ENCODE assay signal across 8 cellular contexts in the genomic region with DNA sequence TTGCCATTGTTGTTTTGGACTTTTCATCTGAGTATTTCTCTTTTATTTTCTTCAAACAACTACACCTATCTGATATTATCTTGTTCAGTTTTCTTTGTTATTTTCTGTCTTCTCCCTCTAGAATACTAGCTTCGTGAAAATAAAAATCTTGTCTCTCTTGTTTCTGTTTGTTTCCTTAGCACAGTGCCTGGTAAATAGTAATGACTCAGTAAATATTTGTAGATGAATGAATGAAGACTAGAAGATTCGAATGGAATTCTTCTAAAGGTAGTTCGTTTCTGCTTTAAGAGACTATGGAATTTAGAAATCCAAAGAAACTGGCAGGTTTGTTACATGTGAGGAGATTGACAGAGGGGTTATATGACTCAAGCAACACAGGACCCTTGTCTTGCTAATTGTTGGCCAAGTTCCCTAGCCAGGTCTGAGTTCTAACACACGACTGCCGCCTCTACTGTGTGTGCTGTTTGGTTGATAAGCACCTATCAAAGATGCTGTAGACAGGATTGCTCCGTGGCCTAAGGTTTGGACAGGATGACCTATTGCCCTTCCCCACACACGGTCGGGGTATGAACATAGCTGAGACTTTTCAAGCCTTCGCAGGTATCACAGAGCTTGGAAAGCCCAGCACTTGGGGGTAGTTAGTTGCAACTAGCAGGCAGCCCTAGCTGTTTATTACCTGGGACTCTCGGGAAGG.
A peak's percentile ranks its signal among the peaks of the same experiment; 100 is the strongest.
DNase-seq lines count a peak whose midpoint lies in the region; ATAC-seq and TF ChIP-seq lines count a peak whose summit lies in the region.

No MANE protein-coding gene starts in this region.

- peak overlapping the region; percentile 89 to 92 for H3K4me3 Mint-ChIP-seq in stimulated activated naive CD8-positive, alpha-beta T cell treated with anti-CD3 and anti-CD28 coated beads, Interleukin-15, amount 100 ng/mL, for 72 hours

- H3K9ac ChIP-seq in adipocyte (ENCODE audit: low read length) = peak overlapping the region; percentile 94

- TF ChIP-seq CTCF in GM20000 (IDR thresholded peaks at IDR 0.05; ENCODE audit: extremely low read depth, missing control alignments) = no peak

- peaks cover 37% of the 10 kb centered on the region for H3K4me1 ChIP-seq in adipocyte (ENCODE audit: control insufficient read depth, insufficient read depth, low read length)

- DNase-seq in ACHN = peak; percentile 12
- DNase-seq in adipocyte (ENCODE audit: low read depth) = no peak
- DNase-seq in iPS-NIHi7 (ENCODE audit: extremely low spot score) = peak; percentile 23
- no peak for DNase-seq in stimulated activated naive CD8-positive, alpha-beta T cell treated with anti-CD3 and anti-CD28 coated beads, Interleukin-15, amount 100 ng/mL, for 72 hours
- no peak for DNase-seq in GM20000 (ENCODE audit: low spot score)
- no peak for DNase-seq in SIG-M5 (lab: John Stamatoyannopoulos, UW)

- no peaks in the 10 kb centered on the region for H3K27me3 Mint-ChIP-seq in stimulated activated naive CD8-positive, alpha-beta T cell treated with anti-CD3 and anti-CD28 coated beads, Interleukin-15, amount 100 ng/mL, for 72 hours

- in situ Hi-C loops in ACHN (cut with HindIII; ENCODE audit: low pct_ligation_motif_present, low pct_unique_long_range_greater_than_20kb, low sequenced_read_pairs) = no loop called here

- H3K9me3 ChIP-seq in adipocyte (ENCODE audit: control insufficient read depth, low read length) = no peaks in the 10 kb centered on the region

- H3K36me3 ChIP-seq in adipocyte (ENCODE audit: control insufficient read depth, insufficient read depth, low read length, severe bottlenecking) = no peaks in the 10 kb centered on the region

- peak overlapping the region; percentile 90 for H3K4me3 ChIP-seq in adipocyte (ENCODE audit: low read length)

- H3K27ac Mint-ChIP-seq in stimulated activated naive CD8-positive, alpha-beta T cell treated with anti-CD3 and anti-CD28 coated beads, Interleukin-15, amount 100 ng/mL, for 72 hours = no peak overlapping the region

- ATAC-seq in GM18867 (IDR thresholded peaks at IDR 0.05; ENCODE audit: unreplicated experiment) = peak; percentile 5
- ATAC-seq in HG03280 (IDR thresholded peaks at IDR 0.05; ENCODE audit: unreplicated experiment) = peak; percentile 4
- ATAC-seq in stimulated activated naive CD8-positive, alpha-beta T cell treated with anti-CD3 and anti-CD28 coated beads, Interleukin-15, amount 100 ng/mL, for 72 hours = peak; percentile 15

- no peaks in the 10 kb centered on the region for H3K27me3 ChIP-seq in adipocyte (replicated peaks; ENCODE audit: control insufficient read depth, insufficient read depth, low read length)

- no peaks in the 10 kb centered on the region for H3K9me3 Mint-ChIP-seq in stimulated activated naive CD8-positive, alpha-beta T cell treated with anti-CD3 and anti-CD28 coated beads, Interleukin-15, amount 100 ng/mL, for 72 hours

- peaks cover 38% of the 10 kb centered on the region for H3K4me1 Mint-ChIP-seq in stimulated activated naive CD8-positive, alpha-beta T cell treated with anti-CD3 and anti-CD28 coated beads, Interleukin-15, amount 100 ng/mL, for 72 hours

Comparison
In these comparisons a context has a peak if more than half of its experiments do, and no peak if none do; other contexts are left out.
1. DNase-seq: peak in ACHN (single experiment) and iPS-NIHi7 (single experiment); none in adipocyte (single experiment), stimulated activated naive CD8-positive, alpha-beta T cell treated with anti-CD3 and anti-CD28 coated beads, Interleukin-15, amount 100 ng/mL, for 72 hours (0 of 2), GM20000 (single experiment) and SIG-M5 (single experiment).
2. Peak in every context shown above with its lines, with median percentiles within 50 percentile points of each other: ATAC-seq.